Comparison of ENCODE assay signal across 16 cellular contexts in the genomic region with DNA sequence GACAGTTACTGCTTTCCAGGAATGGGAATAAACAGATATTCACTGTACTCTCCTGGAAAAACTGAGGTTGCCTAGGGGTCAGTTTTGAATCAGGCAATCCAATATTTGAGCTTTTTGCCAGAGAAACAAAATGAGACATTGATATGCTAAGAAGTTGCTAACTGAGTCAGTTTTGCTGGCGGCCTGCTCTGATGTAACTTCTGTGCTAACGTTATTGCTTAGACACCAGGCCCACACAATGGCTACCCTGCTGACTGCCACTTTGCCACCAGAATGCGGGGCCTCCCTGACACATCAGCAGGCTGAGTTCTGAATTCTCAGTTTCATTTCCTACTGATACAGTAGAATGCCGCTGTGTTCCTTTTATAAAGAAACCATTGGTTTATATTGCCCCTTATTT. TPM values are rescaled to one million over a fixed set of nuclear protein-coding genes. Genes with fewer than 3 reads are reported as not detected.
DNase-seq lines count a peak whose midpoint lies in the region; ATAC-seq lines count a peak whose summit lies in the region.
"Had no signal": no experiment of that assay in that cellular context is flagged by ENCODE, and none has a peak within 500 bp of the region (broad histone marks: within the 10 kb centered on the region; RNA-seq: fewer than 3 reads in every experiment).

No MANE protein-coding gene starts in this region.

- no peak overlapping the region for H3K27ac Mint-ChIP-seq in activated CD4-positive, alpha-beta T cell treated with anti-CD3 and anti-CD28 coated beads for 36 hours
- no peak overlapping the region for H3K27ac Mint-ChIP-seq in activated CD4-positive, alpha-beta T cell treated with anti-CD3 and anti-CD28 coated beads, Interleukin-2, amount 10 ng/mL, durations not matched to agents 7 days and 5 days
- no peak overlapping the region for H3K27ac Mint-ChIP-seq in naive thymus-derived CD4-positive, alpha-beta T cell
- H3K27ac Mint-ChIP-seq in CD4-positive, alpha-beta memory T cell, result no peak overlapping the region
- H3K27ac Mint-ChIP-seq: activated T-cell treated with anti-CD3 and anti-CD28 coated beads, Interleukin-2, amount 50 U/mL, for 24 hours; IgD-negative memory B cell; progenitor cell of endocrine pancreas had no signal

- H3K4me1 Mint-ChIP-seq in activated CD4-positive, alpha-beta T cell treated with anti-CD3 and anti-CD28 coated beads for 36 hours, result no peaks in the 10 kb centered on the region
- H3K4me1 Mint-ChIP-seq in activated CD4-positive, alpha-beta T cell treated with anti-CD3 and anti-CD28 coated beads, Interleukin-2, amount 10 ng/mL, durations not matched to agents 7 days and 5 days, result no peaks in the 10 kb centered on the region
- no peaks in the 10 kb centered on the region for H3K4me1 Mint-ChIP-seq in naive thymus-derived CD4-positive, alpha-beta T cell
- H3K4me1 Mint-ChIP-seq in CD4-positive, alpha-beta memory T cell, result no peaks in the 10 kb centered on the region

- intact Hi-C loops in activated CD4-positive, alpha-beta T cell treated with anti-CD3 and anti-CD28 coated beads for 36 hours (cut with DNase I, micrococcal nuclease), result no loop called here
- intact Hi-C loops in naive thymus-derived CD4-positive, alpha-beta T cell (cut with micrococcal nuclease), result no loop called here
- intact Hi-C loops in CD4-positive, alpha-beta memory T cell (cut with micrococcal nuclease), result no loop called here

- in situ Hi-C loops in SK-MEL-5 (cut with HindIII; ENCODE audit: low pct_unique_long_range_greater_than_20kb, low sequenced_read_pairs), result no loop called here

- H3K27me3 ChIP-seq in naive thymus-derived CD4-positive, alpha-beta T cell (ENCODE audit: control insufficient read depth in 2 of 2, insufficient read depth in 2 of 2, low read length in 2 of 2), result no peaks in the 10 kb centered on the region
- no peaks in the 10 kb centered on the region for H3K27me3 ChIP-seq in CD4-positive, alpha-beta memory T cell (ENCODE audit: insufficient read depth, low read length)
- H3K27me3 ChIP-seq: body of pancreas had no signal

- H3K36me3 Mint-ChIP-seq in activated CD4-positive, alpha-beta T cell treated with anti-CD3 and anti-CD28 coated beads for 36 hours (ENCODE audit: low read depth), result no peaks in the 10 kb centered on the region
- H3K36me3 Mint-ChIP-seq in activated CD4-positive, alpha-beta T cell treated with anti-CD3 and anti-CD28 coated beads, Interleukin-2, amount 10 ng/mL, durations not matched to agents 7 days and 5 days (ENCODE audit: low read depth), result no peaks in the 10 kb centered on the region
- no peaks in the 10 kb centered on the region for H3K36me3 Mint-ChIP-seq in naive thymus-derived CD4-positive, alpha-beta T cell
- no peaks in the 10 kb centered on the region for H3K36me3 Mint-ChIP-seq in CD4-positive, alpha-beta memory T cell
- H3K36me3 Mint-ChIP-seq: IgD-negative memory B cell had no signal

- no peaks in the 10 kb centered on the region for H3K9me3 Mint-ChIP-seq in activated CD4-positive, alpha-beta T cell treated with anti-CD3 and anti-CD28 coated beads for 36 hours (ENCODE audit: low read depth)
- H3K9me3 Mint-ChIP-seq in activated CD4-positive, alpha-beta T cell treated with anti-CD3 and anti-CD28 coated beads, Interleukin-2, amount 10 ng/mL, durations not matched to agents 7 days and 5 days, result no peaks in the 10 kb centered on the region
- H3K9me3 Mint-ChIP-seq in naive thymus-derived CD4-positive, alpha-beta T cell, result peaks cover 0 to 10% (median 0%) of the 10 kb centered on the region in 11 donors
- peaks cover 0 to 4% (median 0%) of the 10 kb centered on the region in 8 donors for H3K9me3 Mint-ChIP-seq in CD4-positive, alpha-beta memory T cell

- no peak overlapping the region for H3K27ac ChIP-seq in naive thymus-derived CD4-positive, alpha-beta T cell (ENCODE audit: low read depth, low read length)
- H3K27ac ChIP-seq in CD4-positive, alpha-beta memory T cell (ENCODE audit: low read depth, low read length), result no peak overlapping the region
- H3K27ac ChIP-seq: 22Rv1, body of pancreas had no signal

- H3K4me3 Mint-ChIP-seq in activated CD4-positive, alpha-beta T cell treated with anti-CD3 and anti-CD28 coated beads for 36 hours, result no peak overlapping the region
- no peak overlapping the region for H3K4me3 Mint-ChIP-seq in activated CD4-positive, alpha-beta T cell treated with anti-CD3 and anti-CD28 coated beads, Interleukin-2, amount 10 ng/mL, durations not matched to agents 7 days and 5 days
- no peak overlapping the region for H3K4me3 Mint-ChIP-seq in naive thymus-derived CD4-positive, alpha-beta T cell
- H3K4me3 Mint-ChIP-seq in CD4-positive, alpha-beta memory T cell, result no peak overlapping the region
- H3K4me3 Mint-ChIP-seq: activated T-cell treated with anti-CD3 and anti-CD28 coated beads, Interleukin-2, amount 50 U/mL, for 24 hours; IgD-negative memory B cell had no signal

- POLR2A ChIA-PET in activated CD4-positive, alpha-beta T cell treated with anti-CD3 and anti-CD28 coated beads for 36 hours (lab: Charles Lee), result no interaction called here
- POLR2A ChIA-PET in activated CD4-positive, alpha-beta T cell treated with anti-CD3 and anti-CD28 coated beads, Interleukin-2, amount 10 ng/mL, durations not matched to agents 7 days and 5 days (lab: Charles Lee), result no interaction called here
- POLR2A ChIA-PET in naive thymus-derived CD4-positive, alpha-beta T cell (lab: Charles Lee), result no interaction called here
- POLR2A ChIA-PET in CD4-positive, alpha-beta memory T cell (lab: Charles Lee; ENCODE audit: partially characterized antibody), result no interaction called here

- no peaks in the 10 kb centered on the region for H3K36me3 ChIP-seq in naive thymus-derived CD4-positive, alpha-beta T cell (ENCODE audit: control insufficient read depth in 2 of 3, insufficient read depth in 3 of 3, low read length in 3 of 3)
- no peaks in the 10 kb centered on the region for H3K36me3 ChIP-seq in CD4-positive, alpha-beta memory T cell (ENCODE audit: insufficient read depth, low read length)

- peak; percentile 54 for DNase-seq in activated CD4-positive, alpha-beta T cell treated with anti-CD3 and anti-CD28 coated beads for 36 hours
- no peak for DNase-seq in activated CD4-positive, alpha-beta T cell treated with anti-CD3 and anti-CD28 coated beads, Interleukin-2, amount 10 ng/mL, durations not matched to agents 7 days and 5 days
- DNase-seq in SK-MEL-5 (ENCODE audit: low read depth, low spot score) (peak; percentile 2), SW480 (ENCODE audit: low spot score) (no peak), HPDE6-E6E7 (ENCODE audit: extremely low spot score) (no peak)
- no peak for DNase-seq in naive thymus-derived CD4-positive, alpha-beta T cell
- DNase-seq in CD4-positive, alpha-beta memory T cell, result no peak
- DNase-seq: activated T-cell treated with anti-CD3 and anti-CD28 coated beads, Interleukin-2, amount 50 U/mL, for 24 hours; NCI-H2081 treated with DMSO at 0.1 percent for 48 hours; stimulated activated CD4-positive, alpha-beta T cell treated with anti-CD3 and anti-CD28 coated beads, Interleukin-4, amount 100 ng/mL, for 24 hours had no signal

- H3K27me3 Mint-ChIP-seq in activated CD4-positive, alpha-beta T cell treated with anti-CD3 and anti-CD28 coated beads for 36 hours, result peaks cover 24% of the 10 kb centered on the region
- peaks cover 15% of the 10 kb centered on the region for H3K27me3 Mint-ChIP-seq in activated CD4-positive, alpha-beta T cell treated with anti-CD3 and anti-CD28 coated beads, Interleukin-2, amount 10 ng/mL, durations not matched to agents 7 days and 5 days
- peaks cover 8 to 46% (median 40%) of the 10 kb centered on the region in 5 donors for H3K27me3 Mint-ChIP-seq in naive thymus-derived CD4-positive, alpha-beta T cell
- H3K27me3 Mint-ChIP-seq in CD4-positive, alpha-beta memory T cell, result peaks cover 13 to 26% of the 10 kb centered on the region in 2 donors

- CTCF ChIA-PET in activated CD4-positive, alpha-beta T cell treated with anti-CD3 and anti-CD28 coated beads for 36 hours (lab: Charles Lee), result interaction anchor here (0.6 to 1.1 kb wide), 3 partner anchors 19 to 901 kb away, joined by 3 read pairs; no protein-coding TSS in a partner anchor
- CTCF ChIA-PET in activated CD4-positive, alpha-beta T cell treated with anti-CD3 and anti-CD28 coated beads, Interleukin-2, amount 10 ng/mL, durations not matched to agents 7 days and 5 days (lab: Charles Lee), result no interaction called here
- CTCF ChIA-PET in naive thymus-derived CD4-positive, alpha-beta T cell (lab: Charles Lee), result no interaction called here
- CTCF ChIA-PET in CD4-positive, alpha-beta memory T cell (lab: Charles Lee; ENCODE audit: partially characterized antibody), result no interaction called here

- peak; percentile 76 for ATAC-seq in activated CD4-positive, alpha-beta T cell treated with anti-CD3 and anti-CD28 coated beads for 36 hours
- ATAC-seq in HG02885 (IDR thresholded peaks at IDR 0.05; ENCODE audit: poor library complexity, unreplicated experiment), result peak; percentile 78
- ATAC-seq in naive thymus-derived CD4-positive, alpha-beta T cell, result peak; percentile 68
- ATAC-seq: body of pancreas, Panc1 had no signal

- no peak overlapping the region for H3K4me3 ChIP-seq in naive thymus-derived CD4-positive, alpha-beta T cell (ENCODE audit: low read length)
- no peak overlapping the region for H3K4me3 ChIP-seq in CD4-positive, alpha-beta memory T cell (ENCODE audit: low read length in 2 of 2)
- H3K4me3 ChIP-seq: body of pancreas had no signal

- H3K9me3 ChIP-seq in naive thymus-derived CD4-positive, alpha-beta T cell (ENCODE audit: control insufficient read depth in 2 of 3, low read length in 3 of 3), result no peaks in the 10 kb centered on the region
- H3K9me3 ChIP-seq in CD4-positive, alpha-beta memory T cell (ENCODE audit: control insufficient read depth in 1 of 2, low read length in 2 of 2), result no peaks in the 10 kb centered on the region
- H3K9me3 ChIP-seq: body of pancreas had no signal

- no peaks in the 10 kb centered on the region for H3K4me1 ChIP-seq in naive thymus-derived CD4-positive, alpha-beta T cell (ENCODE audit: control insufficient read depth in 2 of 2, insufficient read depth in 2 of 2, low read length in 2 of 2)
- H3K4me1 ChIP-seq in CD4-positive, alpha-beta memory T cell (ENCODE audit: insufficient read depth, low read length), result no peaks in the 10 kb centered on the region
- H3K4me1 ChIP-seq: body of pancreas had no signal

RNA-seq across cellular contexts. Expression of gene ZNF618, which starts 18.2 kb away (rescaled TPM):
- under 1 TPM; 0.11 TPM for total RNA-seq in activated CD4-positive, alpha-beta T cell treated with anti-CD3 and anti-CD28 coated beads for 36 hours
- total RNA-seq in activated CD4-positive, alpha-beta T cell treated with anti-CD3 and anti-CD28 coated beads, Interleukin-2, amount 10 ng/mL, durations not matched to agents 7 days and 5 days, result under 1 TPM; 0.21 to 0.27 TPM
- 2.2 and 3.2 TPM in 2 replicates for total RNA-seq in SK-MEL-5 (2014; rRNA removed; shearing (Covaris generic))
- 6.7 and 10.2 TPM in 2 replicates for polyA plus RNA-seq in SK-MEL-5 (2015; cell fraction: cytosol; rRNA removed)
- 10.7 and 16.0 TPM in 2 replicates for polyA plus RNA-seq in SK-MEL-5 (2015; cell fraction: nucleus; rRNA removed)
- total RNA-seq in naive thymus-derived CD4-positive, alpha-beta T cell, result 1 to 10 TPM in 4 of 5 experiments, under 1 TPM in 1; 0.24 to 3.3 (median 1.2) TPM
- under 1 TPM; 0.17 to 0.50 TPM for polyA plus RNA-seq in naive thymus-derived CD4-positive, alpha-beta T cell
- total RNA-seq in CD4-positive, alpha-beta memory T cell, result 1 to 10 TPM in 1 of 2 experiments, under 1 TPM in 1; 0.80 to 1.7 TPM
- polyA plus RNA-seq in CD4-positive, alpha-beta memory T cell, result under 1 TPM in 1 of 2 donors, not detected in 1; 0.79 TPM

Comparison
In these comparisons a context has a peak if more than half of its experiments do, and no peak if none do; other contexts are left out.
1. DNase-seq: peak in activated CD4-positive, alpha-beta T cell treated with anti-CD3 and anti-CD28 coated beads for 36 hours (single experiment) and SK-MEL-5 (single experiment); none in activated CD4-positive, alpha-beta T cell treated with anti-CD3 and anti-CD28 coated beads, Interleukin-2, amount 10 ng/mL, durations not matched to agents 7 days and 5 days (single experiment), naive thymus-derived CD4-positive, alpha-beta T cell (0 of 9), SW480 (single experiment), HPDE6-E6E7 (single experiment) and CD4-positive, alpha-beta memory T cell (0 of 5).
2. Peak in every context shown above with its lines, with median percentiles within 50 percentile points of each other: ATAC-seq.